Comparison of ENCODE assay signal across 18 cellular contexts in the genomic region with DNA sequence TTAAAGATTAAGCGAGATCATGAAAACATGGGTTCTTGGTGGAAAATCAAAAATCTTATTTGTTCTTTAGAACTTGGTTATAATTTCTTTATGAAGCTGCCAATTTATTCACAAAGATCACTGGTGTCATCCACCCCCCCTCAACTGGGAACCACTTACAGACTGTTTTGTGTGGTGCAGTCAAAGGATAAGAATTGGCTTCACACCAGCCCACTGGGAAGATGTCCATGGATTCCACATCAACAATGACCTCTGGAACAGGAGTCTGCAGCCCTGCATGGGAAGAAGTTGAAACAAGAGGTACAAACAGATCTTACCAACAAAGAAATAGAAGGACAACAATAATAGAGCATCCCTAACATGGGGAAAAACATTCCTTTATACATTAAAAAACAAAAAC.
DNase-seq lines count a peak whose midpoint lies in the region; ATAC-seq and TF ChIP-seq lines count a peak whose summit lies in the region.
"Had no signal": no experiment of that assay in that cellular context is flagged by ENCODE, and none has a peak within 500 bp of the region (broad histone marks: within the 10 kb centered on the region; RNA-seq: fewer than 3 reads in every experiment).

No MANE protein-coding gene starts in this region.

- H3K4me3 Mint-ChIP-seq in activated naive CD8-positive, alpha-beta T cell treated with anti-CD3 and anti-CD28 coated beads, Interleukin-2, amount 50 U/mL, for 24 hours, result no peak overlapping the region
- no peak overlapping the region for H3K4me3 Mint-ChIP-seq in activated naive CD8-positive, alpha-beta T cell treated with anti-CD3 and anti-CD28 coated beads for 36 hours
- H3K4me3 Mint-ChIP-seq in stimulated activated memory B cell treated with anti-CD40 and anti-IgM and Interleukin-4, amounts not matched to agents 10 μg/mL and 1 μg/mL and 100 μg/mL, for 72 hours, result no peak overlapping the region
- H3K4me3 Mint-ChIP-seq: CD4-positive, alpha-beta memory T cell had no signal

- H3K9me3 ChIP-seq in heart left ventricle, result no peaks in the 10 kb centered on the region
- H3K9me3 ChIP-seq: BE2C had no signal

- no peaks in the 10 kb centered on the region for H3K27me3 Mint-ChIP-seq in activated naive CD8-positive, alpha-beta T cell treated with anti-CD3 and anti-CD28 coated beads, Interleukin-2, amount 50 U/mL, for 24 hours
- H3K27me3 Mint-ChIP-seq in activated naive CD8-positive, alpha-beta T cell treated with anti-CD3 and anti-CD28 coated beads for 36 hours, result no peaks in the 10 kb centered on the region
- no peaks in the 10 kb centered on the region for H3K27me3 Mint-ChIP-seq in stimulated activated memory B cell treated with anti-CD40 and anti-IgM and Interleukin-4, amounts not matched to agents 10 μg/mL and 1 μg/mL and 100 μg/mL, for 72 hours
- H3K27me3 Mint-ChIP-seq: CD4-positive, alpha-beta memory T cell had no signal

- no peaks in the 10 kb centered on the region for H3K9me3 Mint-ChIP-seq in activated naive CD8-positive, alpha-beta T cell treated with anti-CD3 and anti-CD28 coated beads, Interleukin-2, amount 50 U/mL, for 24 hours
- no peaks in the 10 kb centered on the region for H3K9me3 Mint-ChIP-seq in activated naive CD8-positive, alpha-beta T cell treated with anti-CD3 and anti-CD28 coated beads for 36 hours
- peaks cover 2% of the 10 kb centered on the region for H3K9me3 Mint-ChIP-seq in stimulated activated memory B cell treated with anti-CD40 and anti-IgM and Interleukin-4, amounts not matched to agents 10 μg/mL and 1 μg/mL and 100 μg/mL, for 72 hours
- H3K9me3 Mint-ChIP-seq: CD4-positive, alpha-beta memory T cell had no signal

- H3K36me3 ChIP-seq in heart left ventricle (peaks cover 0 to 59% (median 37%) of the 10 kb centered on the region in 9 donors), H7 (replicated peaks; ENCODE audit: control insufficient read depth, insufficient read depth, low read length) (no peaks in the 10 kb centered on the region)

- ATAC-seq in activated naive CD8-positive, alpha-beta T cell treated with anti-CD3 and anti-CD28 coated beads, Interleukin-2, amount 50 U/mL, for 24 hours, result no peak
- ATAC-seq in heart left ventricle (peak; percentile 91 to 96 (median 93)), GM18907 (IDR thresholded peaks at IDR 0.05; ENCODE audit: unreplicated experiment) (no peak)
- ATAC-seq in stimulated activated memory B cell treated with anti-CD40 and anti-IgM and Interleukin-4, amounts not matched to agents 10 μg/mL and 1 μg/mL and 100 μg/mL, for 72 hours, result no peak

- H3K4me1 Mint-ChIP-seq in activated naive CD8-positive, alpha-beta T cell treated with anti-CD3 and anti-CD28 coated beads, Interleukin-2, amount 50 U/mL, for 24 hours, result peaks cover 9% of the 10 kb centered on the region
- peaks cover 4% of the 10 kb centered on the region for H3K4me1 Mint-ChIP-seq in activated naive CD8-positive, alpha-beta T cell treated with anti-CD3 and anti-CD28 coated beads for 36 hours
- no peaks in the 10 kb centered on the region for H3K4me1 Mint-ChIP-seq in stimulated activated memory B cell treated with anti-CD40 and anti-IgM and Interleukin-4, amounts not matched to agents 10 μg/mL and 1 μg/mL and 100 μg/mL, for 72 hours

- no peak for TF ChIP-seq CTCF in heart left ventricle (IDR thresholded peaks at IDR 0.05)

- peak overlapping the region in 4 of 12 donors; percentile 9 to 61 (median 37) for H3K27ac ChIP-seq in heart left ventricle

- peak overlapping the region; percentile 1 for H3K27ac Mint-ChIP-seq in activated naive CD8-positive, alpha-beta T cell treated with anti-CD3 and anti-CD28 coated beads, Interleukin-2, amount 50 U/mL, for 24 hours
- H3K27ac Mint-ChIP-seq in activated naive CD8-positive, alpha-beta T cell treated with anti-CD3 and anti-CD28 coated beads for 36 hours, result no peak overlapping the region
- H3K27ac Mint-ChIP-seq in stimulated activated memory B cell treated with anti-CD40 and anti-IgM and Interleukin-4, amounts not matched to agents 10 μg/mL and 1 μg/mL and 100 μg/mL, for 72 hours, result peak overlapping the region; percentile 12

- H3K27me3 ChIP-seq in heart left ventricle (no peaks in the 10 kb centered on the region), H7 (ENCODE audit: control insufficient read depth, insufficient read depth, low read length) (no peaks in the 10 kb centered on the region)
- H3K27me3 ChIP-seq: BE2C had no signal

- H3K4me3 ChIP-seq in heart left ventricle (no peak overlapping the region), H7 (ENCODE audit: insufficient read depth, low read depth, low read length) (no peak overlapping the region)

- DNase-seq in activated naive CD8-positive, alpha-beta T cell treated with anti-CD3 and anti-CD28 coated beads, Interleukin-2, amount 50 U/mL, for 24 hours, result no peak
- no peak for DNase-seq in activated naive CD8-positive, alpha-beta T cell treated with anti-CD3 and anti-CD28 coated beads for 36 hours
- peak in 4 of 5 donors; percentile 45 to 58 (median 52) for DNase-seq in heart left ventricle
- DNase-seq in medulla oblongata (ENCODE audit: extremely low spot score), result peak; percentile 68
- no peak for DNase-seq in DMS 273 (lab: John Stamatoyannopoulos, UW; ENCODE audit: unreplicated experiment)
- DNase-seq in H7, result no peak
- DNase-seq: 8988T; BE2C; CD4-positive, alpha-beta memory T cell; KBM-7; NCI-H1694 treated with DMSO at 0.1 percent for 48 hours; NCI-H2107; NCI-H2227 treated with DMSO at 0.1 percent for 48 hours; NCI-H510A treated with DMSO at 0.1 percent for 48 hours; NCI-H774; SHP77 had no signal

- TF ChIP-seq POLR2A in heart left ventricle (IDR thresholded peaks at IDR 0.05), result no peak

- peaks cover 0 to 9% (median 0%) of the 10 kb centered on the region in 12 donors for H3K4me1 ChIP-seq in heart left ventricle
- H3K4me1 ChIP-seq: BE2C had no signal

- intact Hi-C loops in heart left ventricle (cut with DNase I), result loop anchor here in 1 of 10 donors (10.0 kb wide), 1 partner anchor 209 kb away; a partner anchor contains a TSS

- 49 to 91% (median 83%) methylated on average over 1 of the region's 1 CpG for WGBS in heart left ventricle, 4 donors

- H3K36me3 Mint-ChIP-seq in activated naive CD8-positive, alpha-beta T cell treated with anti-CD3 and anti-CD28 coated beads, Interleukin-2, amount 50 U/mL, for 24 hours (ENCODE audit: low read depth), result peaks cover 37% of the 10 kb centered on the region
- H3K36me3 Mint-ChIP-seq in activated naive CD8-positive, alpha-beta T cell treated with anti-CD3 and anti-CD28 coated beads for 36 hours, result peaks cover 25% of the 10 kb centered on the region
- peaks cover 62% of the 10 kb centered on the region for H3K36me3 Mint-ChIP-seq in stimulated activated memory B cell treated with anti-CD40 and anti-IgM and Interleukin-4, amounts not matched to agents 10 μg/mL and 1 μg/mL and 100 μg/mL, for 72 hours

Comparison
In these comparisons a context has a peak if more than half of its experiments do, and no peak if none do; other contexts are left out.
1. ATAC-seq: peak in heart left ventricle (4 of 4); none in activated naive CD8-positive, alpha-beta T cell treated with anti-CD3 and anti-CD28 coated beads, Interleukin-2, amount 50 U/mL, for 24 hours (single experiment), stimulated activated memory B cell treated with anti-CD40 and anti-IgM and Interleukin-4, amounts not matched to agents 10 μg/mL and 1 μg/mL and 100 μg/mL, for 72 hours (single experiment) and GM18907 (single experiment).
2. DNase-seq: peak in heart left ventricle (4 of 5) and medulla oblongata (single experiment); none in activated naive CD8-positive, alpha-beta T cell treated with anti-CD3 and anti-CD28 coated beads, Interleukin-2, amount 50 U/mL, for 24 hours (single experiment), activated naive CD8-positive, alpha-beta T cell treated with anti-CD3 and anti-CD28 coated beads for 36 hours (single experiment), DMS 273 (single experiment) and H7 (single experiment).